Comparison of ENCODE assay signal across 26 cellular contexts in genomic region chr3:4498446-4498845, GRCh38.
"Had no signal": no experiment of that assay in that cellular context is flagged by ENCODE, and none has a peak within 500 bp of the region (broad histone marks: within the 10 kb centered on the region; RNA-seq: fewer than 3 reads in every experiment).

No MANE protein-coding gene starts in this region.

- H3K9me3 ChIP-seq: Peyer's patch, SJCRH30, SK-N-SH had no signal

- H3K4me1 ChIP-seq: SJCRH30 had no signal

- H3K9me3 Mint-ChIP-seq: activated CD4-positive, alpha-beta memory T cell treated with anti-CD3 and anti-CD28 coated beads, Interleukin-2, amount 10 ng/mL, durations not matched to agents 7 days and 5 days; activated naive CD4-positive, alpha-beta T cell treated with anti-CD3 and anti-CD28 coated beads, Interleukin-2, amount 10 ng/mL, durations not matched to agents 7 days and 5 days; activated T-cell treated with anti-CD3 and anti-CD28 coated beads, Interleukin-2, amount 50 U/mL, for 72 hours; activated T-helper 2 cell treated with anti-CD3 and anti-CD28 coated beads, Interferon-gamma antibody, Interleukin-2, Interleukin-4, amounts not matched to agents 10 μg/mL and 5 μg/mL and 100 μg/mL, durations not matched to agents 14 hours and 24 hours and 36 hours; brain had no signal

- H3K36me3 Mint-ChIP-seq: brain had no signal

- H3K4me3 Mint-ChIP-seq: activated CD4-positive, alpha-beta memory T cell treated with anti-CD3 and anti-CD28 coated beads, Interleukin-2, amount 10 ng/mL, durations not matched to agents 7 days and 5 days; activated CD4-positive, alpha-beta T cell treated with anti-CD3 and anti-CD28 coated beads for 36 hours; activated naive CD4-positive, alpha-beta T cell treated with anti-CD3 and anti-CD28 coated beads, Interleukin-2, amount 10 ng/mL, durations not matched to agents 7 days and 5 days; activated T-cell treated with anti-CD3 and anti-CD28 coated beads, Interleukin-2, amount 50 U/mL, for 72 hours; brain had no signal

- H3K36me3 ChIP-seq: Peyer's patch, SJCRH30 had no signal

- H3K4me3 ChIP-seq: Peyer's patch, SJCRH30 had no signal

- H3K27me3 ChIP-seq: Peyer's patch, SJCRH30 had no signal

- H3K27ac ChIP-seq: Peyer's patch, RWPE1, SJCRH30, VCaP had no signal

- H3K9me2 ChIP-seq: SK-N-SH had no signal

- DNase-seq: activated CD4-positive, alpha-beta memory T cell treated with anti-CD3 and anti-CD28 coated beads, Interleukin-2, amount 10 ng/mL, durations not matched to agents 7 days and 5 days; activated CD4-positive, alpha-beta T cell treated with anti-CD3 and anti-CD28 coated beads for 36 hours; activated CD4-positive, alpha-beta T cell treated with anti-CD3 and anti-CD28 coated beads, Interleukin-2, amount 50 U/mL, for 1 hour; activated CD8-positive, alpha-beta memory T cell treated with anti-CD3 and anti-CD28 coated beads, Interleukin-2, amount 50 U/mL, for 4 hours; activated gamma-delta T cell treated with Interleukin-2 at 50 U/mL for 16 hours; activated naive CD4-positive, alpha-beta T cell treated with anti-CD3 and anti-CD28 coated beads, Interleukin-2, amount 10 ng/mL, durations not matched to agents 7 days and 5 days; activated T-cell treated with anti-CD3 and anti-CD28 coated beads, Interleukin-2, amount 50 U/mL, for 72 hours; aorta; Karpas-422; NCI-H1105 treated with DMSO at 0.1 percent for 48 hours; NCI-H1436 treated with DMSO at 0.1 percent for 48 hours; NCI-H187; NCI-H2081; NCI-H510A treated with DMSO at 0.1 percent for 48 hours; NCI-H69; NK-92 treated with Interleukin-12 subunit alpha and Interleukin-12 subunit beta, amount 100 ng/mL, for 24 hours; OCI-M1; Peyer's patch; Right ventricle myocardium superior; SJCRH30; SK-N-SH; T-helper 1 cell had no signal

- H3K9ac ChIP-seq: SK-N-SH had no signal

- H3K27ac Mint-ChIP-seq: activated CD4-positive, alpha-beta memory T cell treated with anti-CD3 and anti-CD28 coated beads, Interleukin-2, amount 10 ng/mL, durations not matched to agents 7 days and 5 days; activated CD4-positive, alpha-beta T cell treated with anti-CD3 and anti-CD28 coated beads for 36 hours; activated naive CD4-positive, alpha-beta T cell treated with anti-CD3 and anti-CD28 coated beads, Interleukin-2, amount 10 ng/mL, durations not matched to agents 7 days and 5 days; activated T-helper 2 cell treated with anti-CD3 and anti-CD28 coated beads, Interferon-gamma antibody, Interleukin-2, Interleukin-4, amounts not matched to agents 10 μg/mL and 5 μg/mL and 100 μg/mL, durations not matched to agents 14 hours and 24 hours and 36 hours; brain had no signal

- H3K4me2 ChIP-seq: SK-N-SH had no signal

- H3K27me3 Mint-ChIP-seq: activated CD4-positive, alpha-beta memory T cell treated with anti-CD3 and anti-CD28 coated beads, Interleukin-2, amount 10 ng/mL, durations not matched to agents 7 days and 5 days; activated CD4-positive, alpha-beta T cell treated with anti-CD3 and anti-CD28 coated beads for 36 hours; activated naive CD4-positive, alpha-beta T cell treated with anti-CD3 and anti-CD28 coated beads, Interleukin-2, amount 10 ng/mL, durations not matched to agents 7 days and 5 days had no signal

- ATAC-seq: activated CD4-positive, alpha-beta T cell treated with anti-CD3 and anti-CD28 coated beads for 36 hours; activated T-cell treated with anti-CD3 and anti-CD28 coated beads, Interleukin-2, amount 50 U/mL, for 72 hours had no signal
